1 cellular context compared by ENCODE assay signal in genomic region chr17:82103588-82104451, GRCh38.
TF ChIP-seq lines count a peak whose summit lies in the region.

No MANE protein-coding gene starts in this region.

TF ChIP-seq in HepG2, 621 proteins besides CTCF, POLR2A, EP300 and RAD21 (continued from another document and continues in another):
- TF ChIP-seq MNT (IDR thresholded peaks at IDR 0.05) (0 out of 2 replicates have a peak, but pooled peaks have one; percentile 13), PITX1 (CRISPR knock-in tag; IDR thresholded peaks at IDR 0.05) (peak; percentile 89), ZNF501 (CRISPR knock-in tag; IDR thresholded peaks at IDR 0.05) (peak; percentile 62), SRF (IDR thresholded peaks at IDR 0.05; ENCODE audit: low read depth, low read length) (no peak), HMGXB4 (CRISPR knock-in tag; IDR thresholded peaks at IDR 0.05; ENCODE audit: borderline replicate concordance in 1 of 2, low read depth in 1 of 2) (peak; percentile 20 to 57; a peak in 3 of 4 replicates), ZKSCAN8 (CRISPR knock-in tag; IDR thresholded peaks at IDR 0.05; ENCODE audit: borderline replicate concordance) (no peak; the same call in 1 of the 2 replicates), IKZF5 (CRISPR knock-in tag; IDR thresholded peaks at IDR 0.05) (peak; percentile 83), KAT7 (CRISPR knock-in tag; IDR thresholded peaks at IDR 0.05; ENCODE audit: borderline replicate concordance) (peak; percentile 81; the same call in 1 of the 2 replicates), E2F5 (CRISPR knock-in tag; conservative IDR thresholded peaks at IDR 0.05) (no peak), SUZ12 (IDR thresholded peaks at IDR 0.05; ENCODE audit: low read depth, low read length) (no peak), ZNF576 (CRISPR knock-in tag; IDR thresholded peaks at IDR 0.05) (no peak), ZNF598 (CRISPR knock-in tag; IDR thresholded peaks at IDR 0.05; ENCODE audit: borderline replicate concordance) (peak; percentile 30; the same call in 1 of the 2 replicates), ZNF329 (CRISPR knock-in tag; IDR thresholded peaks at IDR 0.05; ENCODE audit: low read depth) (peak; percentile 83), ZNF709 (CRISPR knock-in tag; IDR thresholded peaks at IDR 0.05) (0 out of 2 replicates have a peak, but pooled peaks have one; percentile 80), ZNF30 (CRISPR knock-in tag; IDR thresholded peaks at IDR 0.05) (no peak), KAT8 (CRISPR knock-in tag; IDR thresholded peaks at IDR 0.05) (peak; percentile 66; the same call in 1 of the 2 replicates), ZBTB7B (CRISPR knock-in tag; IDR thresholded peaks at IDR 0.05) (peak; percentile 86; the same call in 1 of the 2 replicates), ZNF414 (CRISPR knock-in tag; IDR thresholded peaks at IDR 0.05) (0 out of 2 replicates have a peak, but pooled peaks have one; percentile 1), ZNF792 (CRISPR knock-in tag; IDR thresholded peaks at IDR 0.05) (peak; percentile 81), ARNT (IDR thresholded peaks at IDR 0.05) (no peak), ZNF33B (CRISPR knock-in tag; IDR thresholded peaks at IDR 0.05) (peak; percentile 46; the same call in 1 of the 2 replicates), KMT2A (CRISPR knock-in tag; IDR thresholded peaks at IDR 0.05) (peak; percentile 78; the same call in 1 of the 2 replicates), SMAD3 (CRISPR knock-in tag; IDR thresholded peaks at IDR 0.05) (peak; percentile 82), PCBP2 (optimal IDR thresholded peaks at IDR 0.05; ENCODE audit: low read depth, low read length, poor library complexity, severe bottlenecking) (peak; percentile 4), ARID2 (CRISPR knock-in tag; IDR thresholded peaks at IDR 0.05; ENCODE audit: borderline replicate concordance) (peak; percentile 96), ZNF768 (CRISPR knock-in tag; IDR thresholded peaks at IDR 0.05) (peak; percentile 52; the same call in 1 of the 2 replicates), ZNF3 (CRISPR knock-in tag; IDR thresholded peaks at IDR 0.05) (no peak), NCOA5 (CRISPR knock-in tag; IDR thresholded peaks at IDR 0.05) (0 out of 2 replicates have a peak, but pooled peaks have one; percentile 19), CEBPZ (IDR thresholded peaks at IDR 0.05; ENCODE audit: low read length) (no peak), IRF9 (CRISPR knock-in tag; IDR thresholded peaks at IDR 0.05; ENCODE audit: borderline replicate concordance) (0 out of 2 replicates have a peak, but pooled peaks have one; percentile 77), ZNF816 (CRISPR knock-in tag; IDR thresholded peaks at IDR 0.05; ENCODE audit: borderline replicate concordance) (no peak; the same call in 1 of the 2 replicates), HBP1 (CRISPR knock-in tag; IDR thresholded peaks at IDR 0.05; ENCODE audit: low read depth) (no peak), BCL3 (CRISPR knock-in tag; IDR thresholded peaks at IDR 0.05) (peak; percentile 70), JARID2 (CRISPR knock-in tag; IDR thresholded peaks at IDR 0.05; ENCODE audit: insufficient replicate concordance) (peak; percentile 21), SMARCE1 (IDR thresholded peaks at IDR 0.05; ENCODE audit: borderline replicate concordance) (no peak), ZNF383 (CRISPR knock-in tag; IDR thresholded peaks at IDR 0.05; ENCODE audit: borderline replicate concordance) (no peak), MAFG (CRISPR knock-in tag; IDR thresholded peaks at IDR 0.05) (no peak), CENPBD1 (CRISPR knock-in tag; IDR thresholded peaks at IDR 0.05; ENCODE audit: borderline replicate concordance, low read depth) (0 out of 2 replicates have a peak, but pooled peaks have one; percentile 78), ZBTB14 (CRISPR knock-in tag; IDR thresholded peaks at IDR 0.05) (peak; percentile 65), ZEB1 (IDR thresholded peaks at IDR 0.05; ENCODE audit: insufficient replicate concordance, low read depth) (no peak), NFRKB (IDR thresholded peaks at IDR 0.05) (no peak), XRCC5 (optimal IDR thresholded peaks at IDR 0.05; ENCODE audit: low read length) (no peak), U2AF2 (IDR thresholded peaks at IDR 0.05; ENCODE audit: low read depth, low read length) (no peak), TIGD3 (CRISPR knock-in tag; IDR thresholded peaks at IDR 0.05; ENCODE audit: borderline replicate concordance) (0 out of 2 replicates have a peak, but pooled peaks have one; percentile 8), HES4 (CRISPR knock-in tag; IDR thresholded peaks at IDR 0.05; ENCODE audit: borderline replicate concordance) (peak; percentile 75), DDIT3 (CRISPR knock-in tag; IDR thresholded peaks at IDR 0.05) (no peak)
